ENCODE assay signal across 19 cellular contexts in genomic region chr5:62718368-62718767, GRCh38.
DNase-seq lines count a peak whose midpoint lies in the region; ATAC-seq and TF ChIP-seq lines count a peak whose summit lies in the region.
"Had no signal": no experiment of that assay in that cellular context is flagged by ENCODE, and none has a peak within 500 bp of the region (broad histone marks: within the 10 kb centered on the region; RNA-seq: fewer than 3 reads in every experiment).

No MANE protein-coding gene starts in this region.

- CTCF ChIA-PET in activated CD4-positive, alpha-beta memory T cell treated with anti-CD3 and anti-CD28 coated beads for 36 hours (lab: Charles Lee) = interaction anchor here (1.2 kb wide), 1 partner anchor 275 kb away, joined by 3 read pairs; no protein-coding TSS in a partner anchor

- peaks cover 5 to 6% of the 10 kb centered on the region in 2 donors for H3K27me3 Mint-ChIP-seq in stimulated activated naive B cell treated with anti-CD40 and anti-IgM and Interleukin-4, amounts not matched to agents 10 μg/mL and 1 μg/mL and 100 μg/mL, for 72 hours
- peaks cover 3% of the 10 kb centered on the region for H3K27me3 Mint-ChIP-seq in activated CD4-positive, alpha-beta memory T cell treated with anti-CD3 and anti-CD28 coated beads for 36 hours

- 0 out of 2 replicates have a peak, but pooled peaks have one; percentile 4 for TF ChIP-seq CTCF in WERI-Rb-1 (IDR thresholded peaks at IDR 0.05; ENCODE audit: low read depth, low read length)

- no peaks in the 10 kb centered on the region for H3K27me3 ChIP-seq in HUES6 (ENCODE audit: control insufficient read depth, insufficient read depth, low read length)
- no peaks in the 10 kb centered on the region for H3K27me3 ChIP-seq in WERI-Rb-1 (ENCODE audit: insufficient read depth, low read depth, severe bottlenecking)
- H3K27me3 ChIP-seq: colonic mucosa, gastroesophageal sphincter, right atrium auricular region, testis had no signal

- H3K27ac ChIP-seq in HUES6 (ENCODE audit: low read depth, low read length) (peak overlapping the region; percentile 35; the same call in 1 of the 2 replicates), WERI-Rb-1 (no peak overlapping the region)
- H3K27ac ChIP-seq: colonic mucosa, gastroesophageal sphincter, GM23248, right atrium auricular region, RWPE1, testis had no signal

- no peaks in the 10 kb centered on the region for H3K36me3 Mint-ChIP-seq in stimulated activated naive B cell treated with anti-CD40 and anti-IgM and Interleukin-4, amounts not matched to agents 10 μg/mL and 1 μg/mL and 100 μg/mL, for 72 hours
- no peaks in the 10 kb centered on the region for H3K36me3 Mint-ChIP-seq in activated CD4-positive, alpha-beta memory T cell treated with anti-CD3 and anti-CD28 coated beads for 36 hours
- H3K36me3 Mint-ChIP-seq: activated naive CD8-positive, alpha-beta T cell had no signal

- H3K9me3 ChIP-seq in HUES6 (ENCODE audit: control insufficient read depth, insufficient read depth, low read depth, low read length) = no peaks in the 10 kb centered on the region
- H3K9me3 ChIP-seq in WERI-Rb-1 (ENCODE audit: severe bottlenecking) = no peaks in the 10 kb centered on the region
- H3K9me3 ChIP-seq: colonic mucosa, gastroesophageal sphincter, right atrium auricular region, testis had no signal

- POLR2A ChIA-PET in activated CD4-positive, alpha-beta memory T cell treated with anti-CD3 and anti-CD28 coated beads for 36 hours (lab: Charles Lee) = no interaction called here

- DNase-seq in EH (ENCODE audit: low read depth) (peak; percentile 7), WERI-Rb-1 (no peak), iPS DF 4.7 (ENCODE audit: extremely low read depth, low spot score) (peak; percentile 33), NCI-H2081 treated with DMSO at 0.1 percent for 48 hours (lab: John Stamatoyannopoulos, UW) (no peak)
- no peak for DNase-seq in stimulated activated naive B cell treated with anti-CD40 and anti-IgM and Interleukin-4, amounts not matched to agents 10 μg/mL and 1 μg/mL and 100 μg/mL, for 72 hours
- DNase-seq in activated CD4-positive, alpha-beta memory T cell treated with anti-CD3 and anti-CD28 coated beads for 36 hours = no peak
- DNase-seq: activated CD4-positive, alpha-beta T cell treated with anti-CD3 and anti-CD28 coated beads, Interleukin-2, amount 50 U/mL, for 4 hours; AML-193; colonic mucosa; GM23248; NCI-H1436 treated with DMSO at 0.1 percent for 48 hours; NCI-H82; testis had no signal

- peaks cover 38% of the 10 kb centered on the region for H3K4me1 ChIP-seq in HUES6 (ENCODE audit: control insufficient read depth, insufficient read depth, low read length)
- H3K4me1 ChIP-seq: colonic mucosa, gastroesophageal sphincter, right atrium auricular region had no signal

- no peak for ATAC-seq in stimulated activated naive B cell treated with anti-CD40 and anti-IgM and Interleukin-4, amounts not matched to agents 10 μg/mL and 1 μg/mL and 100 μg/mL, for 72 hours (replicated peaks)
- no peak for ATAC-seq in HG02610 (IDR thresholded peaks at IDR 0.05; ENCODE audit: unreplicated experiment)
- ATAC-seq: gastroesophageal sphincter had no signal

- H3K4me3 ChIP-seq in HUES6 (ENCODE audit: low read depth, low read length) (no peak overlapping the region), WERI-Rb-1 (ENCODE audit: low read depth, low read length) (no peak overlapping the region)
- H3K4me3 ChIP-seq: colonic mucosa, gastroesophageal sphincter, GM23248, right atrium auricular region, testis had no signal

- H3K9ac ChIP-seq in HUES6 (ENCODE audit: low read length) = no peak overlapping the region
- H3K9ac ChIP-seq: GM23248 had no signal

- intact Hi-C loops in activated CD4-positive, alpha-beta memory T cell treated with anti-CD3 and anti-CD28 coated beads for 36 hours (cut with micrococcal nuclease) = no loop called here

- no peaks in the 10 kb centered on the region for H3K4me1 Mint-ChIP-seq in stimulated activated naive B cell treated with anti-CD40 and anti-IgM and Interleukin-4, amounts not matched to agents 10 μg/mL and 1 μg/mL and 100 μg/mL, for 72 hours
- H3K4me1 Mint-ChIP-seq in activated CD4-positive, alpha-beta memory T cell treated with anti-CD3 and anti-CD28 coated beads for 36 hours (ENCODE audit: low read depth) = no peaks in the 10 kb centered on the region

- H3K27ac Mint-ChIP-seq in stimulated activated naive B cell treated with anti-CD40 and anti-IgM and Interleukin-4, amounts not matched to agents 10 μg/mL and 1 μg/mL and 100 μg/mL, for 72 hours = no peak overlapping the region
- H3K27ac Mint-ChIP-seq in activated CD4-positive, alpha-beta memory T cell treated with anti-CD3 and anti-CD28 coated beads for 36 hours = no peak overlapping the region
- H3K27ac Mint-ChIP-seq: activated naive CD8-positive, alpha-beta T cell had no signal

- no peak overlapping the region for H3K4me3 Mint-ChIP-seq in stimulated activated naive B cell treated with anti-CD40 and anti-IgM and Interleukin-4, amounts not matched to agents 10 μg/mL and 1 μg/mL and 100 μg/mL, for 72 hours
- no peak overlapping the region for H3K4me3 Mint-ChIP-seq in activated CD4-positive, alpha-beta memory T cell treated with anti-CD3 and anti-CD28 coated beads for 36 hours
- H3K4me3 Mint-ChIP-seq: activated naive CD8-positive, alpha-beta T cell had no signal

- H3K9me3 Mint-ChIP-seq in stimulated activated naive B cell treated with anti-CD40 and anti-IgM and Interleukin-4, amounts not matched to agents 10 μg/mL and 1 μg/mL and 100 μg/mL, for 72 hours = no peaks in the 10 kb centered on the region
- H3K9me3 Mint-ChIP-seq in activated CD4-positive, alpha-beta memory T cell treated with anti-CD3 and anti-CD28 coated beads for 36 hours = no peaks in the 10 kb centered on the region

- H3K36me3 ChIP-seq in HUES6 (ENCODE audit: control insufficient read depth, insufficient read depth, low read length) (no peaks in the 10 kb centered on the region), WERI-Rb-1 (no peaks in the 10 kb centered on the region)
- H3K36me3 ChIP-seq: colonic mucosa, gastroesophageal sphincter, right atrium auricular region had no signal

Comparison
In these comparisons a context has a peak if more than half of its experiments do, and no peak if none do; other contexts are left out.
1. DNase-seq: peak in EH (single experiment) and iPS DF 4.7 (single experiment); none in WERI-Rb-1 (single experiment), NCI-H2081 treated with DMSO at 0.1 percent for 48 hours (single experiment), stimulated activated naive B cell treated with anti-CD40 and anti-IgM and Interleukin-4, amounts not matched to agents 10 μg/mL and 1 μg/mL and 100 μg/mL, for 72 hours (single experiment) and activated CD4-positive, alpha-beta memory T cell treated with anti-CD3 and anti-CD28 coated beads for 36 hours (single experiment).